Comparison of ENCODE assay signal across 16 cellular contexts in the genomic region with DNA sequence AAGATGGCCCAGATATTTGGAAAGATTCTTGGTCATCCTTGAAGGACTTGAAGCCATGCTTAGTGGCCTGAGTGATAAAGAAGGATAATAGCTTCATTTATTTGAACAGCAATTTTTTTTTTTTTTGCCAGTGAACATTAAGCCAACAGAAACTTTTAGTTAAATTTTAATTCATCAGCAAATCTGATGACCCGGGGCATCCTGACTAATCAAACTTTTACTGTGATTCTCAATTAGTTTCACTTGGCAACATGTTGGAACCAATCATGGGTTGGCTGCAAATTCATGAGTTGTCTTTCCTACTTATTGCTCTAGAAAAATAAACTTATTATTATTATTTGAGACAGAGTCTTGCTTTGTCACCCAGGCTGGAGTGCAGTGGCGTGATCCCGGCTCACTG.
DNase-seq lines count a peak whose midpoint lies in the region; ATAC-seq and TF ChIP-seq lines count a peak whose summit lies in the region.
"Had no signal": no experiment of that assay in that cellular context is flagged by ENCODE, and none has a peak within 500 bp of the region (broad histone marks: within the 10 kb centered on the region; RNA-seq: fewer than 3 reads in every experiment).

No MANE protein-coding gene starts in this region.

- no peaks in the 10 kb centered on the region for H3K4me1 ChIP-seq in mucosa of descending colon (ENCODE audit: low read depth)
- H3K4me1 ChIP-seq: Caco-2 had no signal

- H3K9me3 ChIP-seq in mucosa of descending colon = no peaks in the 10 kb centered on the region
- H3K9me3 ChIP-seq: A549, Caco-2 had no signal

- in situ Hi-C loops in Caki2 (cut with HindIII; ENCODE audit: low pct_unique_long_range_greater_than_20kb, low sequenced_read_pairs) = no loop called here

- ATAC-seq in Right ventricle myocardium inferior = no peak
- no peak for ATAC-seq in mucosa of descending colon
- ATAC-seq: A549; CD8-positive, alpha-beta T cell had no signal

- intact Hi-C loops in Right ventricle myocardium inferior (cut with DNase I) = no loop called here
- intact Hi-C loops in mucosa of descending colon (cut with DNase I, micrococcal nuclease) = no loop called here

- DNase-seq in Caki2 (ENCODE audit: low read depth) (peak; percentile 75), kidney tubule cell (ENCODE audit: low spot score) (peak; percentile 72), renal cortical epithelial cell (ENCODE audit: low read depth) (peak; percentile 65), Right ventricle myocardium inferior (ENCODE audit: missing footprints) (no peak), mucosa of descending colon (no peak)
- DNase-seq: AML-193; Caco-2; CD4-positive, alpha-beta T cell; CD8-positive, alpha-beta T cell; DMS 273 treated with DMSO at 0.1 percent for 48 hours; DMS153; DMS53; DMS79 treated with DMSO at 0.1 percent for 48 hours; GF-D8 had no signal

- H3K36me3 ChIP-seq in mucosa of descending colon (ENCODE audit: low read depth) = no peaks in the 10 kb centered on the region
- H3K36me3 ChIP-seq: BLaER1 treated with 17β-estradiol and CSF1 and Interleukin-3, amounts not matched to agents 10 nM and 100 nM had no signal

- no peak for TF ChIP-seq CTCF in mucosa of descending colon (IDR thresholded peaks at IDR 0.05)

- no peak overlapping the region for H3K4me3 ChIP-seq in mucosa of descending colon
- H3K4me3 ChIP-seq: A549; BLaER1 treated with 17β-estradiol and CSF1 and Interleukin-3, amounts not matched to agents 10 nM and 100 nM had no signal

Comparison
In these comparisons a context has a peak if more than half of its experiments do, and no peak if none do; other contexts are left out.
1. DNase-seq: peak in Caki2 (single experiment), kidney tubule cell (single experiment) and renal cortical epithelial cell (single experiment); none in Right ventricle myocardium inferior (single experiment) and mucosa of descending colon (0 of 3).